23 cellular contexts compared by ENCODE assay signal in genomic region chr2:151025816-151026215, GRCh38.
"Had no signal": no experiment of that assay in that cellular context is flagged by ENCODE, and none has a peak within 500 bp of the region (broad histone marks: within the 10 kb centered on the region; RNA-seq: fewer than 3 reads in every experiment).

No MANE protein-coding gene starts in this region.

- H3K36me3 ChIP-seq: stomach, suprapubic skin, thoracic aorta, thyroid gland, tibial artery, tibial nerve, transverse colon, upper lobe of left lung, upper lobe of right lung, uterus, vagina had no signal

- H3K27ac ChIP-seq: stomach, suprapubic skin, thoracic aorta, thyroid gland, tibial artery, tibial nerve, transverse colon, upper lobe of left lung, upper lobe of right lung, uterus, vagina had no signal

- H3K4me3 ChIP-seq: stomach, suprapubic skin, testis, thoracic aorta, thyroid gland, tibial artery, tibial nerve, transverse colon, upper lobe of left lung, upper lobe of right lung, uterus, vagina had no signal

- DNase-seq: stimulated activated CD4-positive, alpha-beta T cell treated with anti-CD3 and anti-CD28 coated beads, Interleukin-2, amount 100 ng/mL, for 48 hours; stimulated activated CD4-positive, alpha-beta T cell treated with anti-CD3 and anti-CD28 coated beads, Interleukin-4, amount 100 ng/mL, for 1 hour; stimulated activated CD4-positive, alpha-beta T cell treated with anti-CD3 and anti-CD28 coated beads, Interleukin-4, amount 100 ng/mL, for 24 hours; stimulated activated CD4-positive, alpha-beta T cell treated with anti-CD3 and anti-CD28 coated beads, Interleukin-4, amount 100 ng/mL, for 4 hours; stimulated activated CD8-positive, alpha-beta memory T cell treated with anti-CD3 and anti-CD28 coated beads, Interleukin-4, amount 100 ng/mL, for 48 hours; stimulated activated naive B cell treated with anti-CD40 and anti-IgM and Interleukin-4, amounts not matched to agents 10 μg/mL and 1 μg/mL and 100 μg/mL, for 72 hours; stimulated activated naive CD4-positive, alpha-beta T cell treated with Interleukin-2 at 50 U/mL for 16 hours; stimulated activated naive CD8-positive, alpha-beta T cell treated with anti-CD3 and anti-CD28 coated beads, Interleukin-15, amount 100 ng/mL, for 72 hours; stimulated activated naive CD8-positive, alpha-beta T cell treated with anti-CD3 and anti-CD28 coated beads, Interleukin-15, Interleukin-2, amounts not matched to agents 100 U/mL and 50 U/mL, for 24 hours; stomach; substantia nigra; testis; thyroid gland; tibial artery; transverse colon; trophoblast cell; upper lobe of left lung; upper lobe of right lung; uterus had no signal

- H3K9me3 ChIP-seq: stomach, suprapubic skin, testis, thoracic aorta, thyroid gland, tibial artery, tibial nerve, transverse colon, upper lobe of left lung, upper lobe of right lung, uterus, vagina had no signal

- H3K27me3 ChIP-seq: stomach, suprapubic skin, testis, thyroid gland, tibial artery, tibial nerve, transverse colon, upper lobe of left lung, upper lobe of right lung, uterus, vagina had no signal
